In the genomic region with DNA sequence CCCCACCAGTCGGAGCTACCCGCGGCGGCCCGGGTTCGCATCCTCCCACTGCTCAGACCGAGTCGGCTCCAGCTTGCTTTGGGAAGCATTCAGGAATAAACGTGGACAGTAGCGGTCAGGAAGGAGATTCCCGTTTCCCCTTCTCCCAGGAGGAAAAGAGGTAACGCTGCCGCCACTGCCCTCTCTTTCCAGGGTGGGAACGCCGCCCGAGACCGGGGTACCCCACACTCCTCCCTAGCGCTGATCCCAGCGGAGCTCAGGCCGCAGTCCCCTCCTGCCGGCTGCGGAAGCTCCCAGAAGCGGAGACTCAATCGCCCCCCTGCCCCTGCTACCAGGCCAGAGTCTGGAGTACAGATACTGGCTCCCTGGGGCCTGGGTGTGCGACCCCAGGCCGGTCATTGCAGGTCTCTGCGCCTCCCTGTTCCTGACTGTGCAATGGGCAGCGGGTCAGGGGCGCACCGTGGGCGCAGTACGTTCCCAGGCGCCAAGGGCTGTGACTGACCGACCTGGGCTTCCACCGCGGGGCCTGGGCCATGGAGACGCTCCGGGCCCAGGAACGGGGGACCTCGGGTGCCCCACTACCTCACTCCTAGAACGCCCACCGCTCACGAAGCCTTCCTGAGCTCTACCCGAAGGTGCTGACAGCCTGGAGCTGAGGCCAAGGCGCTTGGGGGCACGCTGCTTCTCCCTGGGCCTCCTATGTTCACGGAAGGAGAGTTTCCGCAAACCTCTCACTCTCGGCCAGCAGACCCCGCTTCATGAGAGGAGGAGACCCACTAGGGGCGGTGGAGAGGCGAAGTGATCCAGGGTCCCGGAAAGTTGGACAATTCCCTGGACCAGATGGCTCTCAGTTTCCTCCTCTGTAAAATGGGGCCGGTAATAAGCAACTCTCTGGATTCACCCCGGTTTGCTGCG, we compare ENCODE assay signal across 1 cellular context.
TF ChIP-seq lines count a peak whose summit lies in the region.

No MANE protein-coding gene starts in this region.

TF ChIP-seq in K562, 482 proteins besides CTCF, POLR2A, EP300 and RAD21:
- TF ChIP-seq ZNF561 (CRISPR knock-in tag; conservative IDR thresholded peaks at IDR 0.05) (no peak), ZNF143 (CRISPR knock-in tag; IDR thresholded peaks at IDR 0.05) (no peak), ELF1 (tag; IDR thresholded peaks at IDR 0.05) (no peak), RCOR1 (IDR thresholded peaks at IDR 0.05; ENCODE audit: borderline replicate concordance in 1 of 2, low read depth in 2 of 2, low read length in 2 of 2) (no peak), NBN (IDR thresholded peaks at IDR 0.05; ENCODE audit: low read depth) (no peak), MYC (IDR thresholded peaks at IDR 0.05; ENCODE audit: low read depth, low read length) (no peak), MYC (CRISPR knock-in tag; IDR thresholded peaks at IDR 0.05; ENCODE audit: borderline replicate concordance, low read depth) (no peak), ZNF165 (CRISPR knock-in tag; IDR thresholded peaks at IDR 0.05; ENCODE audit: borderline replicate concordance) (no peak), ZNF316 (IDR thresholded peaks at IDR 0.05) (no peak), STAT5B (CRISPR knock-in tag; IDR thresholded peaks at IDR 0.05) (no peak), FOXP1 (CRISPR knock-in tag; IDR thresholded peaks at IDR 0.05) (no peak), ZNF134 (CRISPR knock-in tag; conservative IDR thresholded peaks at IDR 0.05) (no peak), CBFA2T2 (conservative IDR thresholded peaks at IDR 0.05) (no peak), TAF7 (tag; IDR thresholded peaks at IDR 0.05) (no peak), CHCHD3 (CRISPR knock-in tag; IDR thresholded peaks at IDR 0.05) (no peak), TBP (optimal IDR thresholded peaks at IDR 0.05; ENCODE audit: low read depth, low read length) (no peak), ZKSCAN1 (IDR thresholded peaks at IDR 0.05; ENCODE audit: low read depth, low read length) (no peak), UBTF (IDR thresholded peaks at IDR 0.05; ENCODE audit: borderline replicate concordance in 1 of 2, low read depth in 2 of 2, low read length in 2 of 2) (no peak)
- TF ChIP-seq, protein P1, sequence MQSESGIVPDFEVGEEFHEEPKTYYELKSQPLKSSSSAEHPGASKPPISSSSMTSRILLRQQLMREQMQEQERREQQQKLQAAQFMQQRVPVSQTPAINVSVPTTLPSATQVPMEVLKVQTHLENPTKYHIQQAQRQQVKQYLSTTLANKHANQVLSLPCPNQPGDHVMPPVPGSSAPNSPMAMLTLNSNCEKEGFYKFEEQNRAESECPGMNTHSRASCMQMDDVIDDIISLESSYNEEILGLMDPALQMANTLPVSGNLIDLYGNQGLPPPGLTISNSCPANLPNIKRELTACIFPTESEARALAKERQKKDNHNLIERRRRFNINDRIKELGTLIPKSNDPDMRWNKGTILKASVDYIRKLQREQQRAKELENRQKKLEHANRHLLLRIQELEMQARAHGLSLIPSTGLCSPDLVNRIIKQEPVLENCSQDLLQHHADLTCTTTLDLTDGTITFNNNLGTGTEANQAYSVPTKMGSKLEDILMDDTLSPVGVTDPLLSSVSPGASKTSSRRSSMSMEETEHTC (IDR thresholded peaks at IDR 0.05), result no peak
- TF ChIP-seq, protein P2, sequence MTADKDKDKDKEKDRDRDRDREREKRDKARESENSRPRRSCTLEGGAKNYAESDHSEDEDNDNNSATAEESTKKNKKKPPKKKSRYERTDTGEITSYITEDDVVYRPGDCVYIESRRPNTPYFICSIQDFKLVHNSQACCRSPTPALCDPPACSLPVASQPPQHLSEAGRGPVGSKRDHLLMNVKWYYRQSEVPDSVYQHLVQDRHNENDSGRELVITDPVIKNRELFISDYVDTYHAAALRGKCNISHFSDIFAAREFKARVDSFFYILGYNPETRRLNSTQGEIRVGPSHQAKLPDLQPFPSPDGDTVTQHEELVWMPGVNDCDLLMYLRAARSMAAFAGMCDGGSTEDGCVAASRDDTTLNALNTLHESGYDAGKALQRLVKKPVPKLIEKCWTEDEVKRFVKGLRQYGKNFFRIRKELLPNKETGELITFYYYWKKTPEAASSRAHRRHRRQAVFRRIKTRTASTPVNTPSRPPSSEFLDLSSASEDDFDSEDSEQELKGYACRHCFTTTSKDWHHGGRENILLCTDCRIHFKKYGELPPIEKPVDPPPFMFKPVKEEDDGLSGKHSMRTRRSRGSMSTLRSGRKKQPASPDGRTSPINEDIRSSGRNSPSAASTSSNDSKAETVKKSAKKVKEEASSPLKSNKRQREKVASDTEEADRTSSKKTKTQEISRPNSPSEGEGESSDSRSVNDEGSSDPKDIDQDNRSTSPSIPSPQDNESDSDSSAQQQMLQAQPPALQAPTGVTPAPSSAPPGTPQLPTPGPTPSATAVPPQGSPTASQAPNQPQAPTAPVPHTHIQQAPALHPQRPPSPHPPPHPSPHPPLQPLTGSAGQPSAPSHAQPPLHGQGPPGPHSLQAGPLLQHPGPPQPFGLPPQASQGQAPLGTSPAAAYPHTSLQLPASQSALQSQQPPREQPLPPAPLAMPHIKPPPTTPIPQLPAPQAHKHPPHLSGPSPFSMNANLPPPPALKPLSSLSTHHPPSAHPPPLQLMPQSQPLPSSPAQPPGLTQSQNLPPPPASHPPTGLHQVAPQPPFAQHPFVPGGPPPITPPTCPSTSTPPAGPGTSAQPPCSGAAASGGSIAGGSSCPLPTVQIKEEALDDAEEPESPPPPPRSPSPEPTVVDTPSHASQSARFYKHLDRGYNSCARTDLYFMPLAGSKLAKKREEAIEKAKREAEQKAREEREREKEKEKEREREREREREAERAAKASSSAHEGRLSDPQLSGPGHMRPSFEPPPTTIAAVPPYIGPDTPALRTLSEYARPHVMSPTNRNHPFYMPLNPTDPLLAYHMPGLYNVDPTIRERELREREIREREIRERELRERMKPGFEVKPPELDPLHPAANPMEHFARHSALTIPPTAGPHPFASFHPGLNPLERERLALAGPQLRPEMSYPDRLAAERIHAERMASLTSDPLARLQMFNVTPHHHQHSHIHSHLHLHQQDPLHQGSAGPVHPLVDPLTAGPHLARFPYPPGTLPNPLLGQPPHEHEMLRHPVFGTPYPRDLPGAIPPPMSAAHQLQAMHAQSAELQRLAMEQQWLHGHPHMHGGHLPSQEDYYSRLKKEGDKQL (CRISPR knock-in tag; IDR thresholded peaks at IDR 0.05; ENCODE audit: borderline replicate concordance), result no peak
